20 cellular contexts compared by ENCODE assay signal in the genomic region with DNA sequence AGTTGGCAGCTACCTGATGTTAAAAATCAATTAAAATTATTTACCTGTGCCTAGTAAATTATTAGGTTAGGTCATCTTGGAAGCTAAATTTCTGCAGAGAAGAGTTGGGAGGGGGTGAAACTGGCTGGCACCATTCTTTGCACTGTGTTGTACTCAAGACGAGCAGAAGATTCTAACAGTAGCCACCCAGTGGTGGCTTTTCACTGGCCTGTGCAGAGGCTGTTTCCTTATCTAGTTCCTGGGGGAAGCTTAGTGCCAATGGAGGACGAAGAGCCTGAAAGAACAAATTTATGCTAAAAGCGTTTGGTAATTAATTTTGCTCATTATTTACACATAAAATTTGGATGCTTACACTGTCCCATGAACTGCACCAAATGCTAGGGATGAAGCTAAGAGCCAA.
DNase-seq lines count a peak whose midpoint lies in the region; TF ChIP-seq lines count a peak whose summit lies in the region.
"Had no signal": no experiment of that assay in that cellular context is flagged by ENCODE, and none has a peak within 500 bp of the region (broad histone marks: within the 10 kb centered on the region; RNA-seq: fewer than 3 reads in every experiment).

No MANE protein-coding gene starts in this region.

- H3K4ac ChIP-seq in mesendoderm (ENCODE audit: low read depth, low read length) = no peak overlapping the region

- in situ Hi-C loops in brain microvascular endothelial cell (cut with HindIII; ENCODE audit: low pct_ligation_motif_present, low sequenced_read_pairs) = no loop called here

- H3K23ac ChIP-seq in mesendoderm (ENCODE audit: low read length) = no peak overlapping the region

- peak; percentile 25 for DNase-seq in OCI-M1 (lab: John Stamatoyannopoulos, UW)
- DNase-seq in brain microvascular endothelial cell = no peak
- peak; percentile 25 for DNase-seq in mesendoderm
- no peak for DNase-seq in NCI-H2227 (lab: John Stamatoyannopoulos, UW; ENCODE audit: unreplicated experiment)
- DNase-seq in GM19240 (ENCODE audit: insufficient read length, low spot score) = no peak
- no peak for DNase-seq in CD1c-positive myeloid dendritic cell (ENCODE audit: extremely low spot score)
- DNase-seq: CD4-positive, alpha-beta memory T cell; COR-L47; DMS53; NCI-H1092; NCI-H1417 treated with DMSO at 0.1 percent for 48 hours; NCI-H1694 treated with DMSO at 0.1 percent for 48 hours; NCI-H2081; NCI-H226; NCI-H510A; NCI-H69 had no signal

- no peak overlapping the region for H3K18ac ChIP-seq in mesendoderm (ENCODE audit: low read length)

- no peak overlapping the region for H3K4me2 ChIP-seq in mesendoderm (ENCODE audit: low read length)
- H3K4me2 ChIP-seq: BLaER1, KMS-11 had no signal

- H3K36me3 ChIP-seq in brain microvascular endothelial cell (replicated peaks) (no peaks in the 10 kb centered on the region), mesendoderm (ENCODE audit: control insufficient read depth, insufficient read depth, low read length) (no peaks in the 10 kb centered on the region)
- H3K36me3 ChIP-seq: BLaER1 had no signal

- no peak overlapping the region for H2AK5ac ChIP-seq in mesendoderm (ENCODE audit: low read length)

- no peaks in the 10 kb centered on the region for H3K4me1 ChIP-seq in mesendoderm (ENCODE audit: control insufficient read depth, low read depth, low read length)
- H3K4me1 ChIP-seq: BLaER1 had no signal

- no peak overlapping the region for H2BK120ac ChIP-seq in mesendoderm (ENCODE audit: low read depth, low read length)

- no peak overlapping the region for H3K4me3 ChIP-seq in brain microvascular endothelial cell (ENCODE audit: low read depth, low read length)
- H3K4me3 ChIP-seq in mesendoderm (ENCODE audit: low read length) = no peak overlapping the region
- H3K4me3 ChIP-seq: BLaER1 had no signal

- TF ChIP-seq CTCF in C4-2B (conservative IDR thresholded peaks at IDR 0.05) = peak; percentile 20
- peak; percentile 12 for TF ChIP-seq CTCF in brain microvascular endothelial cell (IDR thresholded peaks at IDR 0.05; ENCODE audit: low read depth, low read length, missing control alignments)

- no peaks in the 10 kb centered on the region for H3K79me1 ChIP-seq in mesendoderm (ENCODE audit: low read length)

- H2BK15ac ChIP-seq in mesendoderm (replicated peaks; ENCODE audit: low read depth) = no peak overlapping the region

- WGBS in mesendoderm (ENCODE audit: extremely low coverage, insufficient coverage, low lambda C conversion rate) = no CpG with 5 or more reads among the region's 3 CpGs

- no peaks in the 10 kb centered on the region for H3K79me2 ChIP-seq in mesendoderm (ENCODE audit: control insufficient read depth, insufficient read depth, low read length)

- H4K8ac ChIP-seq in mesendoderm (ENCODE audit: low read depth, low read length) = no peak overlapping the region

- no peak overlapping the region for H4K5ac ChIP-seq in mesendoderm (ENCODE audit: low read length)

- peak overlapping the region; percentile 11 for H3K56ac ChIP-seq in mesendoderm (ENCODE audit: low read length)

- no peak overlapping the region for H3K9ac ChIP-seq in mesendoderm (ENCODE audit: low read length)
- H3K9ac ChIP-seq: BLaER1, KMS-11 had no signal

- H2BK5ac ChIP-seq in mesendoderm (ENCODE audit: low read length) = no peak overlapping the region

- no peaks in the 10 kb centered on the region for H3K27me3 ChIP-seq in brain microvascular endothelial cell (replicated peaks)
- no peaks in the 10 kb centered on the region for H3K27me3 ChIP-seq in mesendoderm (ENCODE audit: insufficient read depth, low read length, poor library complexity)
- H3K27me3 ChIP-seq: BLaER1 had no signal

- H3K27ac ChIP-seq in C4-2B (no peak overlapping the region), brain microvascular endothelial cell (no peak overlapping the region), mesendoderm (ENCODE audit: low read depth, low read length) (no peak overlapping the region)
- H3K27ac ChIP-seq: BLaER1, HL-60, KMS-11 had no signal

Comparison
In these comparisons a context has a peak if more than half of its experiments do, and no peak if none do; other contexts are left out.
1. DNase-seq: peak in OCI-M1 (single experiment) and mesendoderm (single experiment); none in brain microvascular endothelial cell (single experiment), NCI-H2227 (single experiment), GM19240 (single experiment) and CD1c-positive myeloid dendritic cell (single experiment).